Comparison of ENCODE assay signal across 1 cellular context in genomic region chr1:3352952-3353331, GRCh38.
TF ChIP-seq lines count a peak whose summit lies in the region.

No MANE protein-coding gene starts in this region.

TF ChIP-seq in H1, 55 proteins besides CTCF, POLR2A, EP300 and RAD21 (continued from another document):
- TF ChIP-seq ATF2 (IDR thresholded peaks at IDR 0.05; ENCODE audit: low read length): no peak
- no peak for TF ChIP-seq SIRT6 (IDR thresholded peaks at IDR 0.05; ENCODE audit: low read length)
- TF ChIP-seq SIX5 (IDR thresholded peaks at IDR 0.05; ENCODE audit: low read depth, low read length): no peak
